8 cellular contexts compared by ENCODE assay signal in genomic region chr20:8018928-8019177, GRCh38. TPM values are rescaled to one million over a fixed set of nuclear protein-coding genes. Genes with fewer than 3 reads are reported as not detected.
A peak's percentile ranks its signal among the peaks of the same experiment; 100 is the strongest.
DNase-seq lines count a peak whose midpoint lies in the region; ATAC-seq and TF ChIP-seq lines count a peak whose summit lies in the region.

No MANE protein-coding gene starts in this region.

- H3K9ac ChIP-seq in OCI-LY1 (ENCODE audit: low read length), result peak overlapping the region; percentile 97

- no peak overlapping the region for H2AFZ ChIP-seq in OCI-LY1 (ENCODE audit: low read length)

- DNase-seq in Caki2 (ENCODE audit: low read depth) (peak; percentile 79), naive B cell (no peak), RPMI8226 (no peak), CD1c-positive myeloid dendritic cell (ENCODE audit: extremely low spot score) (no peak)

- WGBS in ectodermal cell, 2 experiments, result 1% methylated on average over 11 of the region's 11 CpGs

- peak overlapping the region; percentile 79 for H3K4me2 ChIP-seq in OCI-LY1 (ENCODE audit: low read length)

- H3K4me3 ChIP-seq in OCI-LY1 (ENCODE audit: low read depth, low read length, poor library complexity, severe bottlenecking) (peak overlapping the region; percentile 94), ectodermal cell (ENCODE audit: insufficient read depth, low read depth, low read length) (peak overlapping the region; percentile 61)

- H3K27ac ChIP-seq in OCI-LY1 (ENCODE audit: low read depth, low read length, poor library complexity, severe bottlenecking), result peak overlapping the region; percentile 91
- no peak overlapping the region for H3K27ac ChIP-seq in ectodermal cell (ENCODE audit: insufficient read depth, low read depth, low read length, poor library complexity, severe bottlenecking)

- H3K9me3 ChIP-seq in OCI-LY1 (ENCODE audit: low read length) (no peaks in the 10 kb centered on the region), ectodermal cell (ENCODE audit: control insufficient read depth, low read length) (no peaks in the 10 kb centered on the region)

- H3K9me2 ChIP-seq in OCI-LY1 (ENCODE audit: low read depth, low read length), result no peaks in the 10 kb centered on the region

- H3K9me3 Mint-ChIP-seq in naive B cell, result no peaks in the 10 kb centered on the region

- peaks cover 48% of the 10 kb centered on the region for H3K79me2 ChIP-seq in OCI-LY1 (ENCODE audit: insufficient read depth, low read length)

- H3K4me1 ChIP-seq in OCI-LY1 (ENCODE audit: insufficient read depth, low read length, severe bottlenecking) (peaks cover 50% of the 10 kb centered on the region), ectodermal cell (ENCODE audit: control insufficient read depth, insufficient read depth, low read length) (peaks cover 9% of the 10 kb centered on the region)

- H3K27me3 ChIP-seq in OCI-LY1 (ENCODE audit: insufficient read depth, low read length), result no peaks in the 10 kb centered on the region
- no peaks in the 10 kb centered on the region for H3K27me3 ChIP-seq in ectodermal cell (ENCODE audit: control insufficient read depth, insufficient read depth, low read length, poor library complexity, severe bottlenecking)

- TF ChIP-seq CTCF in OCI-LY1 (IDR thresholded peaks at IDR 0.05; ENCODE audit: low read length), result 0 out of 2 replicates have a peak, but pooled peaks have one; percentile 2

- H4K20me1 ChIP-seq in OCI-LY1 (ENCODE audit: insufficient read depth, low read length), result no peaks in the 10 kb centered on the region

- H3F3A ChIP-seq in OCI-LY1 (ENCODE audit: insufficient read depth, low read length), result no peaks in the 10 kb centered on the region; the same call in 1 of the 2 replicates

- in situ Hi-C loops in Caki2 (cut with HindIII; ENCODE audit: low pct_unique_long_range_greater_than_20kb, low sequenced_read_pairs), result no loop called here

- H3K36me3 ChIP-seq in OCI-LY1 (ENCODE audit: insufficient read depth, low read length), result peaks cover 18% of the 10 kb centered on the region; the same call in 1 of the 2 replicates
- no peaks in the 10 kb centered on the region for H3K36me3 ChIP-seq in ectodermal cell (ENCODE audit: control insufficient read depth, insufficient read depth, low read length)

- no peaks in the 10 kb centered on the region for H3K36me3 Mint-ChIP-seq in naive B cell

- peak overlapping the region in 4 of 6 donors; percentile 50 to 91 (median 73) for H3K27ac Mint-ChIP-seq in naive B cell

- H3K4me3 Mint-ChIP-seq in naive B cell, result peak overlapping the region in 5 of 8 donors; percentile 90 to 94 (median 93)

- H3K27me3 Mint-ChIP-seq in naive B cell, result no peaks in the 10 kb centered on the region

- peaks cover 14 to 30% (median 28%) of the 10 kb centered on the region in 3 donors for H3K4me1 Mint-ChIP-seq in naive B cell

- ATAC-seq in GM19351 (IDR thresholded peaks at IDR 0.05; ENCODE audit: unreplicated experiment) (peak; percentile 20), HG03354 (IDR thresholded peaks at IDR 0.05; ENCODE audit: poor library complexity, severe bottlenecking, unreplicated experiment) (peak; percentile 18), naive B cell (ENCODE audit: low read depth in 2 of 2) (peak; percentile 6 to 11)

RNA-seq across cellular contexts. Expression of gene TMX4, which starts 0.7 kb away (rescaled TPM):
- total RNA-seq in Caki2 (2014; rRNA removed; shearing (Covaris generic); ENCODE audit: low replicate concordance), result 2.5 and 6.2 TPM in 2 replicates
- 23.9 TPM for polyA plus RNA-seq in ectodermal cell (2013, experiment 1 of 4)
- polyA plus RNA-seq in ectodermal cell (2013, experiment 2 of 4), result 24.7 TPM
- 14.7 TPM for polyA plus RNA-seq in ectodermal cell (2013, experiment 3 of 4)
- polyA plus RNA-seq in ectodermal cell (2013, experiment 4 of 4), result 16.3 TPM
- 10 to 100 TPM; 41.9 to 56.9 (median 47.8) TPM for polyA plus RNA-seq in naive B cell (ENCODE audit: low read depth in 6 of 6)
